ENCODE assay signal across 39 cellular contexts in the genomic region with DNA sequence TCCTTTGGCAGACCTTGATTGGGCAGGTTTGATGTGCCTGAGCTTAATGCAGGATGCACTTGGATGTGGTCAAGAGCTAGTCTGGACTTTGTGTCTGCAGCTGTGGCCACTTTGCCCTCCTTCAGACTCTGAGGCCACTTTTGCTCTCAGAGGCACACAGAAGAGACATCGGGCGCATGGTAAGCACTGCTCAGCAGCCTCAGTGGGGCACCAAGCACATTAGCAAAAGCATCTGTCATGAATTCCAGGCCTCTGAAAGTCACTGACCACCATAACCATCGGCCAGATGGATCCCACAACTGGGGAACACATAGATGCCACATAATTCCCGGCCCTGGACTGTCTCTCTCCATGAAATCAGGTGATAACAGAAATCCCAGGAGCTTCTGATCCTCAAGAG. TPM values are rescaled to one million over a fixed set of nuclear protein-coding genes. Genes with fewer than 3 reads are reported as not detected.
"Had no signal": no experiment of that assay in that cellular context is flagged by ENCODE, and none has a peak within 500 bp of the region (broad histone marks: within the 10 kb centered on the region; RNA-seq: fewer than 3 reads in every experiment).

No MANE protein-coding gene starts in this region.

- H3K4me3 Mint-ChIP-seq: activated B cell treated with CpG ODN at 0.5 μM for 24 hours; activated CD4-positive, alpha-beta memory T cell treated with anti-CD3 and anti-CD28 coated beads for 36 hours; activated CD4-positive, alpha-beta T cell treated with anti-CD3 and anti-CD28 coated beads, Interleukin-2, amount 10 ng/mL, durations not matched to agents 24 days and 14 days; activated CD8-positive, alpha-beta T cell treated with anti-CD3 and anti-CD28 coated beads for 36 hours; activated naive CD4-positive, alpha-beta T cell treated with anti-CD3 and anti-CD28 coated beads for 36 hours; activated naive CD8-positive, alpha-beta T cell treated with anti-CD3 and anti-CD28 coated beads for 36 hours; activated T-cell treated with anti-CD3 and anti-CD28 coated beads, Interleukin-2, amount 50 U/mL, for 4 hours; activated T-cell treated with anti-CD3 and anti-CD28 coated beads, Interleukin-2, amount 50 U/mL, for 72 hours; activated T-helper 1 cell treated with anti-CD3 and anti-CD28 coated beads, Interleukin-12 subunit alpha, Interleukin-12 subunit beta, Interleukin-2, Interleukin-4 antibody, amounts not matched to agents 30 ng/mL and 10 ng/mL and 1 ng/mL, durations not matched to agents 14 hours and 24 hours and 36 hours; activated T-helper 17 cell treated with anti-CD3 and anti-CD28 coated beads, Interleukin-2, amount 50 U/mL, for 72 hours; T-helper 1 cell treated with Interleukin-12 subunit alpha and Interleukin-12 subunit beta and Interleukin-4 antibody, amounts not matched to agents 30 μg/mL and 1 μg/mL, for 36 hours; T-helper 2 cell treated with Interferon-gamma antibody and Interleukin-4, amounts not matched to agents 5 μg/mL and 100 μg/mL, for 36 hours had no signal

- H3K4me3 ChIP-seq: adrenal gland, body of pancreas, breast epithelium had no signal

- FAIRE-seq: astrocyte, TTC549 had no signal

- DNase-seq: activated B cell treated with CpG ODN at 0.5 μM for 24 hours; activated CD4-positive, alpha-beta memory T cell treated with anti-CD3 and anti-CD28 coated beads for 36 hours; activated CD4-positive, alpha-beta T cell treated with anti-CD3 and anti-CD28 coated beads for 4 hours; activated CD4-positive, alpha-beta T cell treated with anti-CD3 and anti-CD28 coated beads, Interleukin-2, amount 10 ng/mL, durations not matched to agents 24 days and 14 days; activated CD4-positive, alpha-beta T cell treated with anti-CD3 and anti-CD28 coated beads, Interleukin-2, amount 50 U/mL, for 1 hour; activated CD4-positive, alpha-beta T cell treated with anti-CD3 and anti-CD28 coated beads, Interleukin-2, amount 50 U/mL, for 4 hours; activated CD4-positive, CD25-positive, alpha-beta regulatory T cell treated with anti-CD3 and anti-CD28 coated beads, Interleukin-2, amount 50 U/mL, for 72 hours; activated CD8-positive, alpha-beta memory T cell treated with anti-CD3 and anti-CD28 coated beads, Interleukin-2, amount 50 U/mL, for 4 hours; activated CD8-positive, alpha-beta T cell treated with anti-CD3 and anti-CD28 coated beads for 36 hours; activated effector memory CD4-positive, alpha-beta T cell treated with anti-CD3 and anti-CD28 coated beads, Interleukin-2, amount 50 U/mL, for 16 hours; activated gamma-delta T cell treated with Interleukin-2 at 50 U/mL for 16 hours; activated naive CD4-positive, alpha-beta T cell; activated naive CD4-positive, alpha-beta T cell treated with anti-CD3 and anti-CD28 coated beads for 36 hours; activated naive CD4-positive, alpha-beta T cell treated with anti-CD3 and anti-CD28 coated beads, Interleukin-2, amount 50 U/mL, for 16 hours; activated naive CD8-positive, alpha-beta T cell treated with anti-CD3 and anti-CD28 coated beads for 36 hours; activated T-cell treated with anti-CD3 and anti-CD28 coated beads for 4 hours; activated T-cell treated with anti-CD3 and anti-CD28 coated beads, Interleukin-2, amount 50 U/mL, for 1 hour; activated T-cell treated with anti-CD3 and anti-CD28 coated beads, Interleukin-2, amount 50 U/mL, for 4 hours; activated T-cell treated with anti-CD3 and anti-CD28 coated beads, Interleukin-2, amount 50 U/mL, for 72 hours; adrenal gland; amniotic stem cell; aorta; body of pancreas; brain microvascular endothelial cell; central memory CD4-positive, alpha-beta T cell; T-helper 2 cell; T-helper 9 cell had no signal

- H3K9me3 ChIP-seq: adrenal gland, body of pancreas, breast epithelium had no signal

- H3K4me1 Mint-ChIP-seq: activated B cell treated with CpG ODN at 0.5 μM for 24 hours; activated CD4-positive, alpha-beta T cell treated with anti-CD3 and anti-CD28 coated beads, Interleukin-2, amount 10 ng/mL, durations not matched to agents 24 days and 14 days; activated naive CD8-positive, alpha-beta T cell treated with anti-CD3 and anti-CD28 coated beads for 36 hours had no signal

- H3K4me1 ChIP-seq: adrenal gland, body of pancreas, breast epithelium had no signal

- H3K27me3 Mint-ChIP-seq: activated B cell treated with CpG ODN at 0.5 μM for 24 hours; activated CD4-positive, alpha-beta memory T cell treated with anti-CD3 and anti-CD28 coated beads for 36 hours; activated CD4-positive, alpha-beta T cell treated with anti-CD3 and anti-CD28 coated beads, Interleukin-2, amount 10 ng/mL, durations not matched to agents 24 days and 14 days; activated CD8-positive, alpha-beta T cell treated with anti-CD3 and anti-CD28 coated beads for 36 hours; activated naive CD8-positive, alpha-beta T cell treated with anti-CD3 and anti-CD28 coated beads for 36 hours; activated T-helper 17 cell treated with anti-CD3 and anti-CD28 coated beads, Interleukin-2, amount 50 U/mL, for 72 hours had no signal

- ATAC-seq: activated CD8-positive, alpha-beta T cell treated with anti-CD3 and anti-CD28 coated beads for 36 hours; activated naive CD4-positive, alpha-beta T cell treated with anti-CD3 and anti-CD28 coated beads, Interleukin-2, amount 50 U/mL, for 72 hours; activated T-cell treated with anti-CD3 and anti-CD28 coated beads, Interleukin-2, amount 50 U/mL, for 4 hours; activated T-cell treated with anti-CD3 and anti-CD28 coated beads, Interleukin-2, amount 50 U/mL, for 72 hours; activated T-helper 17 cell treated with anti-CD3 and anti-CD28 coated beads, Interleukin-2, amount 50 U/mL, for 72 hours; body of pancreas had no signal

- H3K27me3 ChIP-seq: adrenal gland, body of pancreas, brain microvascular endothelial cell, breast epithelium had no signal

- H3K27ac ChIP-seq: adrenal gland, body of pancreas, brain microvascular endothelial cell, breast epithelium, VCaP had no signal

- H3K9me3 Mint-ChIP-seq: activated CD4-positive, alpha-beta memory T cell treated with anti-CD3 and anti-CD28 coated beads for 36 hours; activated T-helper 17 cell treated with anti-CD3 and anti-CD28 coated beads, Interleukin-2, amount 50 U/mL, for 72 hours; T-helper 1 cell treated with Interleukin-12 subunit alpha and Interleukin-12 subunit beta and Interleukin-4 antibody, amounts not matched to agents 30 μg/mL and 1 μg/mL, for 36 hours; T-helper 2 cell treated with Interferon-gamma antibody and Interleukin-4, amounts not matched to agents 5 μg/mL and 100 μg/mL, for 36 hours had no signal

- H3K36me3 ChIP-seq: adrenal gland, brain microvascular endothelial cell, breast epithelium had no signal

- H3K27ac Mint-ChIP-seq: activated B cell treated with CpG ODN at 0.5 μM for 24 hours; activated CD4-positive, alpha-beta memory T cell treated with anti-CD3 and anti-CD28 coated beads for 36 hours; activated CD4-positive, alpha-beta T cell treated with anti-CD3 and anti-CD28 coated beads, Interleukin-2, amount 10 ng/mL, durations not matched to agents 24 days and 14 days; activated CD8-positive, alpha-beta T cell treated with anti-CD3 and anti-CD28 coated beads for 36 hours; activated naive CD4-positive, alpha-beta T cell treated with anti-CD3 and anti-CD28 coated beads for 36 hours; activated naive CD4-positive, alpha-beta T cell treated with anti-CD3 and anti-CD28 coated beads, Interleukin-2, amount 50 U/mL, for 72 hours; activated naive CD8-positive, alpha-beta T cell treated with anti-CD3 and anti-CD28 coated beads for 36 hours; activated T-cell treated with anti-CD3 and anti-CD28 coated beads, Interleukin-2, amount 50 U/mL, for 72 hours; activated T-helper 1 cell treated with anti-CD3 and anti-CD28 coated beads, Interleukin-12 subunit alpha, Interleukin-12 subunit beta, Interleukin-2, Interleukin-4 antibody, amounts not matched to agents 30 ng/mL and 10 ng/mL and 1 ng/mL, durations not matched to agents 14 hours and 24 hours and 36 hours; activated T-helper 17 cell treated with anti-CD3 and anti-CD28 coated beads, Interleukin-2, amount 50 U/mL, for 72 hours; T-helper 1 cell treated with Interleukin-12 subunit alpha and Interleukin-12 subunit beta and Interleukin-4 antibody, amounts not matched to agents 30 μg/mL and 1 μg/mL, for 36 hours; T-helper 2 cell treated with Interferon-gamma antibody and Interleukin-4, amounts not matched to agents 5 μg/mL and 100 μg/mL, for 36 hours had no signal

RNA-seq across cellular contexts. Expression of a gene that starts 40.1 kb away (rescaled TPM):
- total RNA-seq: activated B cell treated with CpG ODN at 0.5 μM for 24 hours; activated CD4-positive, alpha-beta memory T cell treated with anti-CD3 and anti-CD28 coated beads for 36 hours; activated CD4-positive, alpha-beta T cell treated with anti-CD3 and anti-CD28 coated beads, Interleukin-2, amount 10 ng/mL, durations not matched to agents 24 days and 14 days; activated CD8-positive, alpha-beta memory T cell treated with anti-CD3 and anti-CD28 coated beads for 36 hours; activated CD8-positive, alpha-beta T cell treated with anti-CD3 and anti-CD28 coated beads for 36 hours; activated naive CD4-positive, alpha-beta T cell treated with anti-CD3 and anti-CD28 coated beads for 36 hours; activated naive CD4-positive, alpha-beta T cell treated with anti-CD3 and anti-CD28 coated beads, Interleukin-2, amount 50 U/mL, for 72 hours; activated naive CD8-positive, alpha-beta T cell treated with anti-CD3 and anti-CD28 coated beads for 36 hours; activated T-cell treated with anti-CD3 and anti-CD28 coated beads, Interleukin-2, amount 50 U/mL, for 4 hours; activated T-cell treated with anti-CD3 and anti-CD28 coated beads, Interleukin-2, amount 50 U/mL, for 72 hours; activated T-helper 1 cell treated with anti-CD3 and anti-CD28 coated beads, Interleukin-12 subunit alpha, Interleukin-12 subunit beta, Interleukin-2, Interleukin-4 antibody, amounts not matched to agents 30 ng/mL and 10 ng/mL and 1 ng/mL, durations not matched to agents 14 hours and 24 hours and 36 hours; activated T-helper 17 cell treated with anti-CD3 and anti-CD28 coated beads, Interleukin-2, amount 50 U/mL, for 72 hours; adrenal gland; aorta; astrocyte; body of pancreas; breast epithelium; cardiac septum; cerebellum had no signal
- polyA plus RNA-seq: adrenal gland, aorta had no signal
